12 cellular contexts compared by ENCODE assay signal in the genomic region with DNA sequence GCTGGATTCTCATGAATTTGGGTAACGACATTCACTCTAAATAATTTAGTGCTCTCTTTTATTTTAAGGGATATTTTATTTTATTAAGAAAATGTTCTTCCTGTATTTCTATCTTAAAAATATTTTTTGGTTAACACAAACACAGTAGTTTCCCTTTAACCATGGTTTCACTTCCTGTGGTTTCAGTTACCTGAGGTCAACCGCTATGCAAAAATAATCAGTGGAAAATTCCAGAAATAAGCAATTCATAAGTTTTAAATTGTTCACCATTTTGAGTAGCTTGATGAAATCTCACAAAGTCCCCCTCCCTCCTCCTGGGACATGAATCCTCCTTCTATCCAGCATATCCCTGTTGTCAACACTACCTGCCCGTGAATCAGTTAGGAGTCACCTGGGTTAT.
"Had no signal": no experiment of that assay in that cellular context is flagged by ENCODE, and none has a peak within 500 bp of the region (broad histone marks: within the 10 kb centered on the region; RNA-seq: fewer than 3 reads in every experiment).

No MANE protein-coding gene starts in this region.

- H3K4me3 ChIP-seq: heart right ventricle, left lung, sigmoid colon, suprapubic skin, upper lobe of right lung had no signal

- H3K36me3 ChIP-seq: brain microvascular endothelial cell, heart right ventricle, left lung, sigmoid colon, suprapubic skin, upper lobe of right lung had no signal

- H3K27ac Mint-ChIP-seq: activated naive CD8-positive, alpha-beta T cell treated with anti-CD3 and anti-CD28 coated beads for 36 hours; nephron progenitor cell had no signal

- H3K27me3 ChIP-seq: brain microvascular endothelial cell, heart right ventricle, left lung, sigmoid colon, suprapubic skin, upper lobe of right lung had no signal

- H3K27ac ChIP-seq: brain microvascular endothelial cell, heart right ventricle, left lung, sigmoid colon, suprapubic skin, upper lobe of right lung had no signal

- H3K4me1 ChIP-seq: heart right ventricle, left lung, sigmoid colon, suprapubic skin, upper lobe of right lung had no signal

- H3K4me3 Mint-ChIP-seq: activated naive CD8-positive, alpha-beta T cell treated with anti-CD3 and anti-CD28 coated beads for 36 hours; activated T-cell treated with anti-CD3 and anti-CD28 coated beads, Interleukin-2, amount 50 U/mL, for 4 hours; nephron progenitor cell had no signal

- ATAC-seq: activated T-cell treated with anti-CD3 and anti-CD28 coated beads, Interleukin-2, amount 50 U/mL, for 4 hours; heart right ventricle; left lung; upper lobe of right lung had no signal

- H3K9me3 Mint-ChIP-seq: nephron progenitor cell had no signal

- H3K9me3 ChIP-seq: heart right ventricle, left lung, sigmoid colon, suprapubic skin, upper lobe of right lung had no signal

- H3K36me3 Mint-ChIP-seq: activated naive CD8-positive, alpha-beta T cell treated with anti-CD3 and anti-CD28 coated beads for 36 hours had no signal

- DNase-seq: activated gamma-delta T cell treated with Interleukin-2 at 50 U/mL for 16 hours; activated naive CD8-positive, alpha-beta T cell treated with anti-CD3 and anti-CD28 coated beads for 36 hours; activated T-cell treated with anti-CD3 and anti-CD28 coated beads, Interleukin-2, amount 50 U/mL, for 4 hours; brain microvascular endothelial cell; effector memory CD4-positive, alpha-beta T cell; heart right ventricle; left lung; nephron progenitor cell; sigmoid colon; stimulated activated naive CD4-positive, alpha-beta T cell treated with Interleukin-2 at 50 U/mL for 16 hours; upper lobe of right lung had no signal
